ENCODE assay signal across 15 cellular contexts in the genomic region with DNA sequence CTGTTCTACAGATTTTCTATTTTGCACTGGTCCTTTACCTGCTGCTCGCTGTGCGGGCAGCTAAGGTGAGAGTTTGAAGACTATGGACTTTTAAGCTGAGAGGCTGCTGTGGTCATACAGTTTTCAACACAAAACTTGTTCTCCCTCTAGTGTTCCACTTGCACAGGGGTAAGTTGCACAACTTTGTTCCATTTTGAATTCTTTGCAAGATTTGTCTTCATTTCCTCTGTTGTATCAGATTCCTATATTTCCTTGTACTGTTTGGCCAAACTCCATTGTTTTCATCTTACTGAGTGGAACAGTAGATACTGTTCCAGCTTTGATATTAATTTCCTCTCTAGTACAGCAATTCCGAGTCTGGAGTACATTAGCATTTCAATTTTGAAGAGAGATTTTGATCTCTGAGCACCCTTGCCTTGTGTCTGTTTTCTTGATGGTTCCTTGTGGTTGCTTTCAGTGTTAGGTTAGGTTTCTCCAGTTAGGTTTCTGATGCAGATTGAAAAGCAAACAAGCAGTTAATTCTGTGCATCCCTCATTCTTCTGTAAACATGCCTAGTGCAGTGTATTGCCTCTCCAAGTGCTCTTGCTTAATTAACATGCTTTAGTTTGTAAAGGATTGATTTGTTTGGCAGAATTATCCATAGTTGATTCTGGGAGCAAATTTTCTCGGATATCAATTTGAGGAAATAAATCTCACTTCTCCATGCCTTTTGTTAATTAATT.
DNase-seq lines count a peak whose midpoint lies in the region; ATAC-seq and TF ChIP-seq lines count a peak whose summit lies in the region.
"Had no signal": no experiment of that assay in that cellular context is flagged by ENCODE, and none has a peak within 500 bp of the region (broad histone marks: within the 10 kb centered on the region; RNA-seq: fewer than 3 reads in every experiment).

No MANE protein-coding gene starts in this region.

- no peak overlapping the region for H3K4me2 ChIP-seq in trophoblast cell (ENCODE audit: low read length)

- H3K9me3 Mint-ChIP-seq in Caco-2 (ENCODE audit: unreplicated experiment), result no peaks in the 10 kb centered on the region
- peaks cover 0 to 8% of the 10 kb centered on the region in 2 donors for H3K9me3 Mint-ChIP-seq in effector memory CD8-positive, alpha-beta T cell
- no peaks in the 10 kb centered on the region for H3K9me3 Mint-ChIP-seq in activated CD4-positive, alpha-beta T cell treated with anti-CD3 and anti-CD28 coated beads for 36 hours (ENCODE audit: low read depth)
- H3K9me3 Mint-ChIP-seq: CD4-positive, alpha-beta T cell; stimulated activated naive B cell treated with anti-CD40 and anti-IgM and Interleukin-4, amounts not matched to agents 10 μg/mL and 1 μg/mL and 100 μg/mL, for 72 hours had no signal

- H3K18ac ChIP-seq in trophoblast cell (ENCODE audit: low read length), result no peak overlapping the region

- no peak overlapping the region for H2AFZ ChIP-seq in trophoblast cell (ENCODE audit: insufficient read depth, low read length, poor library complexity)

- peaks cover 74% of the 10 kb centered on the region for H3K4me1 Mint-ChIP-seq in Caco-2 (ENCODE audit: low read depth, unreplicated experiment)
- no peaks in the 10 kb centered on the region for H3K4me1 Mint-ChIP-seq in effector memory CD8-positive, alpha-beta T cell (ENCODE audit: low read depth in 2 of 2)
- no peaks in the 10 kb centered on the region for H3K4me1 Mint-ChIP-seq in activated CD4-positive, alpha-beta T cell treated with anti-CD3 and anti-CD28 coated beads for 36 hours
- H3K4me1 Mint-ChIP-seq: stimulated activated naive B cell treated with anti-CD40 and anti-IgM and Interleukin-4, amounts not matched to agents 10 μg/mL and 1 μg/mL and 100 μg/mL, for 72 hours had no signal

- H2BK12ac ChIP-seq in trophoblast cell (ENCODE audit: low read length), result no peak overlapping the region

- peaks cover 30% of the 10 kb centered on the region for H3K36me3 Mint-ChIP-seq in Caco-2 (ENCODE audit: insufficient read depth, unreplicated experiment)
- H3K36me3 Mint-ChIP-seq in effector memory CD8-positive, alpha-beta T cell (ENCODE audit: insufficient read depth), result no peaks in the 10 kb centered on the region
- no peaks in the 10 kb centered on the region for H3K36me3 Mint-ChIP-seq in activated CD4-positive, alpha-beta T cell treated with anti-CD3 and anti-CD28 coated beads for 36 hours (ENCODE audit: low read depth)
- H3K36me3 Mint-ChIP-seq: stimulated activated naive B cell treated with anti-CD40 and anti-IgM and Interleukin-4, amounts not matched to agents 10 μg/mL and 1 μg/mL and 100 μg/mL, for 72 hours had no signal

- peaks cover 14% of the 10 kb centered on the region for H3K79me1 ChIP-seq in trophoblast cell (ENCODE audit: low read length)

- BruUV-seq in Caco-2 (replicated peaks; lab: Mats Ljungman, UMichigan), result no TSS peak

- peaks cover 4% of the 10 kb centered on the region for H3K79me2 ChIP-seq in trophoblast cell (ENCODE audit: control insufficient read depth, insufficient read depth, low read length, poor library complexity)

- no peak overlapping the region for H2BK120ac ChIP-seq in trophoblast cell (ENCODE audit: insufficient read depth, low read length, poor library complexity)

- H3K27me3 ChIP-seq in Caco-2 (replicated peaks; ENCODE audit: control insufficient read depth, insufficient read depth, low read length) (no peaks in the 10 kb centered on the region), gastroesophageal sphincter (no peaks in the 10 kb centered on the region), trophoblast cell (ENCODE audit: insufficient read depth, low read length) (no peaks in the 10 kb centered on the region)
- H3K27me3 ChIP-seq: neutrophil had no signal

- H2BK5ac ChIP-seq in trophoblast cell (ENCODE audit: low read depth, low read length, poor library complexity), result no peak overlapping the region

- no peaks in the 10 kb centered on the region for H3K36me3 ChIP-seq in Caco-2 (ENCODE audit: control insufficient read depth, insufficient read depth, low read length)
- no peaks in the 10 kb centered on the region for H3K36me3 ChIP-seq in gastroesophageal sphincter
- no peaks in the 10 kb centered on the region for H3K36me3 ChIP-seq in trophoblast cell (ENCODE audit: control insufficient read depth in 1 of 2, insufficient read depth in 2 of 2, low read length in 2 of 2)
- H3K36me3 ChIP-seq: neutrophil had no signal

- no peak overlapping the region for H4K91ac ChIP-seq in trophoblast cell (ENCODE audit: low read depth, low read length)

- no peak overlapping the region for H4K8ac ChIP-seq in trophoblast cell (ENCODE audit: low read depth, low read length)

- TF ChIP-seq CTCF in Caco-2 (IDR thresholded peaks at IDR 0.05; ENCODE audit: insufficient read depth in 1 of 2, low read depth in 1 of 2, low read length in 1 of 2, severe bottlenecking in 1 of 2, unreplicated experiment in 1 of 2) (peak in 1 of 2 experiments; percentile 56), gastroesophageal sphincter (IDR thresholded peaks at IDR 0.05) (peak in 3 of 4 experiments; percentile 34 to 47 (median 46))

- peak in 1 of 2 experiments; percentile 48 for DNase-seq in Caco-2
- DNase-seq in amniotic epithelial cell (ENCODE audit: low read depth), result peak; percentile 54
- DNase-seq in trophoblast cell, result peak; percentile 40 to 68
- no peak for DNase-seq in effector memory CD8-positive, alpha-beta T cell
- no peak for DNase-seq in SK-N-DZ (ENCODE audit: low spot score)
- no peak for DNase-seq in activated CD4-positive, alpha-beta T cell treated with anti-CD3 and anti-CD28 coated beads for 36 hours
- DNase-seq in RKO (ENCODE audit: low spot score), result no peak
- DNase-seq: CD4-positive, alpha-beta T cell; GF-D8; Karpas-422; NCI-H2227 treated with DMSO at 0.1 percent for 48 hours; stimulated activated CD4-positive, alpha-beta T cell treated with anti-CD3 and anti-CD28 coated beads, Interleukin-1b, Interleukin-23, amount 100 ng/mL, for 48 hours; stimulated activated naive B cell treated with anti-CD40 and anti-IgM and Interleukin-4, amounts not matched to agents 10 μg/mL and 1 μg/mL and 100 μg/mL, for 72 hours had no signal

- no peak overlapping the region for H2AK5ac ChIP-seq in trophoblast cell (ENCODE audit: low read length)

- H3K27ac ChIP-seq in gastroesophageal sphincter (peak overlapping the region in 1 of 4 donors; percentile 21), trophoblast cell (ENCODE audit: low read depth, low read length) (peak overlapping the region; percentile 81)
- H3K27ac ChIP-seq: neutrophil had no signal

- H3K14ac ChIP-seq in trophoblast cell (ENCODE audit: low read length), result no peak overlapping the region

- intact Hi-C loops in Caco-2 (cut with micrococcal nuclease; ENCODE audit: unreplicated experiment), result loop anchor here (1.0 to 10.0 kb wide), 6 partner anchors 21 to 484 kb away; no protein-coding TSS in a partner anchor
- intact Hi-C loops in activated CD4-positive, alpha-beta T cell treated with anti-CD3 and anti-CD28 coated beads for 36 hours (cut with DNase I, micrococcal nuclease), result no loop called here

- no peak for TF ChIP-seq POLR2A in gastroesophageal sphincter (IDR thresholded peaks at IDR 0.05)

- no peak overlapping the region for H3K9ac ChIP-seq in trophoblast cell (ENCODE audit: low read length)

- peak; percentile 44 for ATAC-seq in gastroesophageal sphincter
- ATAC-seq in effector memory CD8-positive, alpha-beta T cell (replicated peaks), result no peak
- ATAC-seq in activated CD4-positive, alpha-beta T cell treated with anti-CD3 and anti-CD28 coated beads for 36 hours, result no peak
- ATAC-seq: stimulated activated naive B cell treated with anti-CD40 and anti-IgM and Interleukin-4, amounts not matched to agents 10 μg/mL and 1 μg/mL and 100 μg/mL, for 72 hours had no signal

- H3K27ac Mint-ChIP-seq in Caco-2 (ENCODE audit: unreplicated experiment), result peak overlapping the region; percentile 93
- no peak overlapping the region for H3K27ac Mint-ChIP-seq in effector memory CD8-positive, alpha-beta T cell
- no peak overlapping the region for H3K27ac Mint-ChIP-seq in activated CD4-positive, alpha-beta T cell treated with anti-CD3 and anti-CD28 coated beads for 36 hours
- H3K27ac Mint-ChIP-seq: CD4-positive, alpha-beta T cell; stimulated activated naive B cell treated with anti-CD40 and anti-IgM and Interleukin-4, amounts not matched to agents 10 μg/mL and 1 μg/mL and 100 μg/mL, for 72 hours had no signal

- CTCF ChIA-PET in Caco-2 (lab: Charles Lee), result interaction anchor here (1.0 to 2.4 kb wide), 6 partner anchors 16 to 191 kb away, joined by 3 to 15 read pairs (median 4); a partner anchor contains a TSS
- CTCF ChIA-PET in activated CD4-positive, alpha-beta T cell treated with anti-CD3 and anti-CD28 coated beads for 36 hours (lab: Charles Lee), result no interaction called here

- H3K4me1 ChIP-seq in Caco-2 (peaks cover 96% of the 10 kb centered on the region), gastroesophageal sphincter (peaks cover 11 to 57% (median 12%) of the 10 kb centered on the region in 3 donors), trophoblast cell (ENCODE audit: control insufficient read depth in 1 of 2, insufficient read depth in 2 of 2, low read length in 2 of 2) (peaks cover 7 to 19% of the 10 kb centered on the region in 2 experiments)

- H3K9me3 ChIP-seq in Caco-2 (no peaks in the 10 kb centered on the region), gastroesophageal sphincter (no peaks in the 10 kb centered on the region), trophoblast cell (ENCODE audit: insufficient read depth, low read depth, low read length) (no peaks in the 10 kb centered on the region)
- H3K9me3 ChIP-seq: neutrophil had no signal

- no peak overlapping the region for H4K12ac ChIP-seq in trophoblast cell (ENCODE audit: low read depth, low read length)

- TF ChIP-seq EP300 in gastroesophageal sphincter (IDR thresholded peaks at IDR 0.05), result no peak

- POLR2A ChIA-PET in Caco-2 (lab: Charles Lee), result interaction anchor here (0.6 kb wide), 1 partner anchor 98 kb away, joined by 3 read pairs; no protein-coding TSS in a partner anchor
- POLR2A ChIA-PET in activated CD4-positive, alpha-beta T cell treated with anti-CD3 and anti-CD28 coated beads for 36 hours (lab: Charles Lee), result no interaction called here

- H3K4ac ChIP-seq in trophoblast cell (ENCODE audit: low read depth, low read length), result no peak overlapping the region

- no peak overlapping the region for H3K23ac ChIP-seq in trophoblast cell (ENCODE audit: low read length)

- H3K4me3 Mint-ChIP-seq in Caco-2 (ENCODE audit: unreplicated experiment), result peak overlapping the region; percentile 84
- H3K4me3 Mint-ChIP-seq in effector memory CD8-positive, alpha-beta T cell, result no peak overlapping the region
- H3K4me3 Mint-ChIP-seq in activated CD4-positive, alpha-beta T cell treated with anti-CD3 and anti-CD28 coated beads for 36 hours, result no peak overlapping the region
- H3K4me3 Mint-ChIP-seq: CD4-positive, alpha-beta T cell; stimulated activated naive B cell treated with anti-CD40 and anti-IgM and Interleukin-4, amounts not matched to agents 10 μg/mL and 1 μg/mL and 100 μg/mL, for 72 hours had no signal

- peak overlapping the region; percentile 11 for H3K4me3 ChIP-seq in Caco-2 (ENCODE audit: low read depth, low read length)
- H3K4me3 ChIP-seq in gastroesophageal sphincter, result no peak overlapping the region
- H3K4me3 ChIP-seq in trophoblast cell (ENCODE audit: low read depth, low read length), result no peak overlapping the region

- H3K27me3 Mint-ChIP-seq in Caco-2 (ENCODE audit: insufficient read depth, unreplicated experiment), result no peaks in the 10 kb centered on the region
- no peaks in the 10 kb centered on the region for H3K27me3 Mint-ChIP-seq in effector memory CD8-positive, alpha-beta T cell
- no peaks in the 10 kb centered on the region for H3K27me3 Mint-ChIP-seq in activated CD4-positive, alpha-beta T cell treated with anti-CD3 and anti-CD28 coated beads for 36 hours
- H3K27me3 Mint-ChIP-seq: CD4-positive, alpha-beta T cell; stimulated activated naive B cell treated with anti-CD40 and anti-IgM and Interleukin-4, amounts not matched to agents 10 μg/mL and 1 μg/mL and 100 μg/mL, for 72 hours had no signal

- WGBS in gastroesophageal sphincter (ENCODE audit: low coverage in 1 of 2), 2 donors, result 79 to 81% methylated on average over 4 of the region's 4 CpGs
- WGBS in trophoblast cell (ENCODE audit: extremely low coverage, insufficient coverage, insufficient read length), result no CpG with 5 or more reads among the region's 4 CpGs

Comparison
In these comparisons a context has a peak if more than half of its experiments do, and no peak if none do; other contexts are left out.
1. DNase-seq: peak in amniotic epithelial cell (single experiment) and trophoblast cell (2 of 2); none in effector memory CD8-positive, alpha-beta T cell (0 of 3), SK-N-DZ (single experiment), activated CD4-positive, alpha-beta T cell treated with anti-CD3 and anti-CD28 coated beads for 36 hours (single experiment) and RKO (single experiment).